In genomic region chr16:3841729-3842508, GRCh38 we compare ENCODE assay signal across 1 cellular context.
TF ChIP-seq lines count a peak whose summit lies in the region.

No MANE protein-coding gene starts in this region.

TF ChIP-seq in SK-N-SH treated with all-trans-retinoic acid at 6 μM for 48 hours, 23 proteins besides CTCF, POLR2A, EP300 and RAD21:
- TF ChIP-seq OSR1 (CRISPR knock-in tag; IDR thresholded peaks at IDR 0.05) (no peak), TCF4 (CRISPR knock-in tag; IDR thresholded peaks at IDR 0.05; ENCODE audit: borderline replicate concordance) (no peak), GLIS3 (CRISPR knock-in tag; IDR thresholded peaks at IDR 0.05) (no peak), ZFP3 (CRISPR knock-in tag; IDR thresholded peaks at IDR 0.05) (no peak), ZNF70 (CRISPR knock-in tag; IDR thresholded peaks at IDR 0.05) (no peak), ZFP30 (CRISPR knock-in tag; IDR thresholded peaks at IDR 0.05) (no peak), PPARA (CRISPR knock-in tag; IDR thresholded peaks at IDR 0.05; ENCODE audit: borderline replicate concordance) (no peak), TSHZ2 (CRISPR knock-in tag; IDR thresholded peaks at IDR 0.05) (no peak), ISL1 (CRISPR knock-in tag; IDR thresholded peaks at IDR 0.05) (no peak), ZC3H10 (CRISPR knock-in tag; IDR thresholded peaks at IDR 0.05) (no peak)
- TF ChIP-seq, protein P1, sequence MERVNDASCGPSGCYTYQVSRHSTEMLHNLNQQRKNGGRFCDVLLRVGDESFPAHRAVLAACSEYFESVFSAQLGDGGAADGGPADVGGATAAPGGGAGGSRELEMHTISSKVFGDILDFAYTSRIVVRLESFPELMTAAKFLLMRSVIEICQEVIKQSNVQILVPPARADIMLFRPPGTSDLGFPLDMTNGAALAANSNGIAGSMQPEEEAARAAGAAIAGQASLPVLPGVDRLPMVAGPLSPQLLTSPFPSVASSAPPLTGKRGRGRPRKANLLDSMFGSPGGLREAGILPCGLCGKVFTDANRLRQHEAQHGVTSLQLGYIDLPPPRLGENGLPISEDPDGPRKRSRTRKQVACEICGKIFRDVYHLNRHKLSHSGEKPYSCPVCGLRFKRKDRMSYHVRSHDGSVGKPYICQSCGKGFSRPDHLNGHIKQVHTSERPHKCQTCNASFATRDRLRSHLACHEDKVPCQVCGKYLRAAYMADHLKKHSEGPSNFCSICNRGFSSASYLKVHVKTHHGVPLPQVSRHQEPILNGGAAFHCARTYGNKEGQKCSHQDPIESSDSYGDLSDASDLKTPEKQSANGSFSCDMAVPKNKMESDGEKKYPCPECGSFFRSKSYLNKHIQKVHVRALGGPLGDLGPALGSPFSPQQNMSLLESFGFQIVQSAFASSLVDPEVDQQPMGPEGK (CRISPR knock-in tag; IDR thresholded peaks at IDR 0.05; ENCODE audit: borderline replicate concordance), result no peak
- TF ChIP-seq, protein P2, sequence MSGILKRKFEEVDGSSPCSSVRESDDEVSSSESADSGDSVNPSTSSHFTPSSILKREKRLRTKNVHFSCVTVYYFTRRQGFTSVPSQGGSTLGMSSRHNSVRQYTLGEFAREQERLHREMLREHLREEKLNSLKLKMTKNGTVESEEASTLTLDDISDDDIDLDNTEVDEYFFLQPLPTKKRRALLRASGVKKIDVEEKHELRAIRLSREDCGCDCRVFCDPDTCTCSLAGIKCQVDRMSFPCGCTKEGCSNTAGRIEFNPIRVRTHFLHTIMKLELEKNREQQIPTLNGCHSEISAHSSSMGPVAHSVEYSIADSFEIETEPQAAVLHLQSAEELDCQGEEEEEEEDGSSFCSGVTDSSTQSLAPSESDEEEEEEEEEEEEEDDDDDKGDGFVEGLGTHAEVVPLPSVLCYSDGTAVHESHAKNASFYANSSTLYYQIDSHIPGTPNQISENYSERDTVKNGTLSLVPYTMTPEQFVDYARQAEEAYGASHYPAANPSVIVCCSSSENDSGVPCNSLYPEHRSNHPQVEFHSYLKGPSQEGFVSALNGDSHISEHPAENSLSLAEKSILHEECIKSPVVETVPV (CRISPR knock-in tag; IDR thresholded peaks at IDR 0.05), result no peak
- TF ChIP-seq, protein P3, sequence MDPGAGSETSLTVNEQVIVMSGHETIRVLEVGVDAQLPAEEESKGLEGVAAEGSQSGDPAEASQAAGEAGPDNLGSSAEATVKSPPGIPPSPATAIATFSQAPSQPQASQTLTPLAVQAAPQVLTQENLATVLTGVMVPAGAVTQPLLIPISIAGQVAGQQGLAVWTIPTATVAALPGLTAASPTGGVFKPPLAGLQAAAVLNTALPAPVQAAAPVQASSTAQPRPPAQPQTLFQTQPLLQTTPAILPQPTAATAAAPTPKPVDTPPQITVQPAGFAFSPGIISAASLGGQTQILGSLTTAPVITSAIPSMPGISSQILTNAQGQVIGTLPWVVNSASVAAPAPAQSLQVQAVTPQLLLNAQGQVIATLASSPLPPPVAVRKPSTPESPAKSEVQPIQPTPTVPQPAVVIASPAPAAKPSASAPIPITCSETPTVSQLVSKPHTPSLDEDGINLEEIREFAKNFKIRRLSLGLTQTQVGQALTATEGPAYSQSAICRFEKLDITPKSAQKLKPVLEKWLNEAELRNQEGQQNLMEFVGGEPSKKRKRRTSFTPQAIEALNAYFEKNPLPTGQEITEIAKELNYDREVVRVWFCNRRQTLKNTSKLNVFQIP (CRISPR knock-in tag; IDR thresholded peaks at IDR 0.05; ENCODE audit: borderline replicate concordance, low read depth), result no peak
